In the genomic region with DNA sequence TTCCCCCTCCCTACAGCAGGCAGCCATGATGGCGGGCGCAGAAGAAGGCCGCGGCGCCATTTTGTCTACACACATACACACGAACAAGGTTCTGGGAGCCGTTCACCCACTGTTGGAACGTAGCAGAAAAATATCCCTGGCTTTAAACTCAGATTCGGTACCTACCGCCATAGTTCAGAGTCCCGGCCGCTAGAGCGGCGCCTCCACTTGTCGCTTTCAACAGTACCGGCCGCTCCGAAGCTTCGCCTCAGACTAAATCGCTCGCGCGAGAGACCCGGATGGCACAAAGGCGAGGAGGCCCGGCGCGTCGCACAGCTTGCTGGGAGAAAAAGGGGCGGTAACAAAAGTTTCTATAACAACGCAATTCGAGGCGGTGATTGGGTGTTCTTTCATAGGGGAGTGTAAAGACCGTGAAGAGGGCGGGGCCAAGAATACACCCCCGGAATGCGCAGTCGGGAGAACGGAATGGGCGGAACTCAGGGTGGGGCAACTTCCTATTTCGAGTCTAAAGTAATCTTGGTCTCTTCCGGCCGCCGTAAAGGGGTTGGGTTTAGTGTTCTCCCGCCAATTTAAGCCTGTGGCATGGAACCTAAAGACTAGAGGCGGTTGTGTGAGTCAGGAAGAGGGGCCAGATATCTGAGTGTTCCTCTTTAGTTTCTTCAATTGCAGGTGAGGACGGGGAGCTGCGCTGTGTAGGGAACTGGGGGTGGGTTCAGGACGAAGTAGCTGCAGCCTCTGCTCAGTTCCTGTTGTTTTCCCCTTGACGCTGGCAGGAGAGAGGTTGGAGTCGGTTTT, we compare ENCODE assay signal across 8 cellular contexts. TPM values are rescaled to one million over a fixed set of nuclear protein-coding genes. Genes with fewer than 3 reads are reported as not detected.
DNase-seq lines count a peak whose midpoint lies in the region; ATAC-seq, FAIRE-seq and TF ChIP-seq lines count a peak whose summit lies in the region.

A gene with protein sequence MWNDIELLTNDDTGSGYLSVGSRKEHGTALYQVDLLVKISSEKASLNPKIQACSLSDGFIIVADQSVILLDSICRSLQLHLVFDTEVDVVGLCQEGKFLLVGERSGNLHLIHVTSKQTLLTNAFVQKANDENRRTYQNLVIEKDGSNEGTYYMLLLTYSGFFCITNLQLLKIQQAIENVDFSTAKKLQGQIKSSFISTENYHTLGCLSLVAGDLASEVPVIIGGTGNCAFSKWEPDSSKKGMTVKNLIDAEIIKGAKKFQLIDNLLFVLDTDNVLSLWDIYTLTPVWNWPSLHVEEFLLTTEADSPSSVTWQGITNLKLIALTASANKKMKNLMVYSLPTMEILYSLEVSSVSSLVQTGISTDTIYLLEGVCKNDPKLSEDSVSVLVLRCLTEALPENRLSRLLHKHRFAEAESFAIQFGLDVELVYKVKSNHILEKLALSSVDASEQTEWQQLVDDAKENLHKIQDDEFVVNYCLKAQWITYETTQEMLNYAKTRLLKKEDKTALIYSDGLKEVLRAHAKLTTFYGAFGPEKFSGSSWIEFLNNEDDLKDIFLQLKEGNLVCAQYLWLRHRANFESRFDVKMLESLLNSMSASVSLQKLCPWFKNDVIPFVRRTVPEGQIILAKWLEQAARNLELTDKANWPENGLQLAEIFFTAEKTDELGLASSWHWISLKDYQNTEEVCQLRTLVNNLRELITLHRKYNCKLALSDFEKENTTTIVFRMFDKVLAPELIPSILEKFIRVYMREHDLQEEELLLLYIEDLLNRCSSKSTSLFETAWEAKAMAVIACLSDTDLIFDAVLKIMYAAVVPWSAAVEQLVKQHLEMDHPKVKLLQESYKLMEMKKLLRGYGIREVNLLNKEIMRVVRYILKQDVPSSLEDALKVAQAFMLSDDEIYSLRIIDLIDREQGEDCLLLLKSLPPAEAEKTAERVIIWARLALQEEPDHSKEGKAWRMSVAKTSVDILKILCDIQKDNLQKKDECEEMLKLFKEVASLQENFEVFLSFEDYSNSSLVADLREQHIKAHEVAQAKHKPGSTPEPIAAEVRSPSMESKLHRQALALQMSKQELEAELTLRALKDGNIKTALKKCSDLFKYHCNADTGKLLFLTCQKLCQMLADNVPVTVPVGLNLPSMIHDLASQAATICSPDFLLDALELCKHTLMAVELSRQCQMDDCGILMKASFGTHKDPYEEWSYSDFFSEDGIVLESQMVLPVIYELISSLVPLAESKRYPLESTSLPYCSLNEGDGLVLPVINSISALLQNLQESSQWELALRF (N-terminal part only) (plus strand): TSS at position 567 of the 795 bp plus-strand sequence. CDS start 2,815 bp downstream, outside the sequence.
A gene with protein sequence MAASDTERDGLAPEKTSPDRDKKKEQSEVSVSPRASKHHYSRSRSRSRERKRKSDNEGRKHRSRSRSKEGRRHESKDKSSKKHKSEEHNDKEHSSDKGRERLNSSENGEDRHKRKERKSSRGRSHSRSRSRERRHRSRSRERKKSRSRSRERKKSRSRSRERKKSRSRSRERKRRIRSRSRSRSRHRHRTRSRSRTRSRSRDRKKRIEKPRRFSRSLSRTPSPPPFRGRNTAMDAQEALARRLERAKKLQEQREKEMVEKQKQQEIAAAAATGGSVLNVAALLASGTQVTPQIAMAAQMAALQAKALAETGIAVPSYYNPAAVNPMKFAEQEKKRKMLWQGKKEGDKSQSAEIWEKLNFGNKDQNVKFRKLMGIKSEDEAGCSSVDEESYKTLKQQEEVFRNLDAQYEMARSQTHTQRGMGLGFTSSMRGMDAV (minus strand): TSS at position 254 of the 795 bp plus-strand sequence. CDS start 83 bp downstream, at position 171.

- CTCF ChIA-PET in AG04450 (lab: Charles Lee): interaction anchor here (0.6 kb wide), 1 partner anchor 18 kb away, joined by 3 read pairs; no protein-coding TSS in a partner anchor

- no peaks in the 10 kb centered on the region for H3K9me3 ChIP-seq in AG04450 (ENCODE audit: control insufficient read depth, insufficient read depth, low read length)
- H3K9me3 ChIP-seq in WERI-Rb-1 (ENCODE audit: severe bottlenecking): no peaks in the 10 kb centered on the region
- H3K9me3 ChIP-seq in small intestine (ENCODE audit: control insufficient read depth, low read depth): no peaks in the 10 kb centered on the region

- no peak for TF ChIP-seq CTCF in AG04450 (IDR thresholded peaks at IDR 0.05; ENCODE audit: low read depth, low read length)
- TF ChIP-seq CTCF in WERI-Rb-1 (IDR thresholded peaks at IDR 0.05; ENCODE audit: low read depth, low read length): no peak
- no peak for TF ChIP-seq CTCF in cardiac fibroblast (IDR thresholded peaks at IDR 0.05; ENCODE audit: low read depth, low read length)

- ATAC-seq in GM18907 (IDR thresholded peaks at IDR 0.05; ENCODE audit: unreplicated experiment) (peak; percentile 93), HG03139 (IDR thresholded peaks at IDR 0.05; ENCODE audit: unreplicated experiment) (peak; percentile 93)

- peak; percentile 99 for DNase-seq in AG04450 (ENCODE audit: low read depth, low spot score)
- peak; percentile 100 for DNase-seq in NCI-H2227 (lab: John Stamatoyannopoulos, UW; ENCODE audit: unreplicated experiment)
- DNase-seq in WERI-Rb-1: peak; percentile 99
- DNase-seq in cardiac fibroblast (ENCODE audit: low read depth in 2 of 2): peak; percentile 100
- peak; percentile 99 for DNase-seq in iPS-NIHi11 (ENCODE audit: low spot score)
- DNase-seq in small intestine: peak; percentile 100

- H3K4me3 ChIP-seq in AG04450 (ENCODE audit: low read depth, low read length) (peak within 1 kb of the TSS; percentile 89), WERI-Rb-1 (ENCODE audit: low read depth, low read length) (peak within 1 kb of the TSS; percentile 98), cardiac fibroblast (replicated peaks in 1 of 2; ENCODE audit: low read depth in 2 of 2, low read length in 2 of 2) (peak within 1 kb of the TSS; percentile 76 to 89), small intestine (ENCODE audit: low read depth in 1 of 2, low read length in 2 of 2) (peak within 1 kb of the TSS; percentile 78 to 93)

- H3K36me3 ChIP-seq in WERI-Rb-1 (peaks cover 84% of the 10 kb centered on the region), small intestine (ENCODE audit: control insufficient read depth in 2 of 2, insufficient read depth in 2 of 2, low read length in 2 of 2) (peaks cover under 1 to 3% of the 10 kb centered on the region in 2 donors)

- FAIRE-seq in small intestine (lab: Jason Lieb, UNC): no peak

- no peaks in the 10 kb centered on the region for H3K27me3 ChIP-seq in AG04450 (ENCODE audit: control insufficient read depth, insufficient read depth, low read length)
- H3K27me3 ChIP-seq in WERI-Rb-1 (ENCODE audit: insufficient read depth, low read depth, severe bottlenecking): no peaks in the 10 kb centered on the region
- H3K27me3 ChIP-seq in small intestine (ENCODE audit: control insufficient read depth in 2 of 2, insufficient read depth in 2 of 2, low read length in 2 of 2): no peaks in the 10 kb centered on the region

- WGBS in small intestine, 3 donors: 0 to 1% (median 1%) methylated on average over 51 of the region's 51 CpGs

- H3K27ac ChIP-seq in AG04450 (ENCODE audit: low read depth, low read length) (peak within 1 kb of the TSS; percentile 100), WERI-Rb-1 (peak within 1 kb of the TSS; percentile 99), small intestine (ENCODE audit: low read depth in 1 of 2, low read length in 1 of 2) (peak within 1 kb of the TSS; percentile 93 to 98)

- POLR2A ChIA-PET in AG04450 (lab: Yijun Ruan, JAX): interaction anchor here (0.6 to 1.8 kb wide), 13 partner anchors 8 to 300 kb away, joined by 3 to 22 read pairs (median 4); a partner anchor contains a TSS

- H3K4me1 ChIP-seq in small intestine (ENCODE audit: control insufficient read depth in 2 of 2, insufficient read depth in 1 of 2, low read depth in 1 of 2, low read length in 1 of 2): peaks cover 0 to 8% of the 10 kb centered on the region in 2 donors

RNA-seq across cellular contexts. Expression of the first gene that starts in this region (rescaled TPM):
- polyA plus RNA-seq in AG04450 (2011; rRNA removed): 6.1 and 10.0 TPM in 2 replicates
- 10.7 and 17.5 TPM in 2 replicates for polyA minus RNA-seq in AG04450 (2011; rRNA and poly(A)+ RNA removed)
- 10 to 100 TPM in 1 of 3 donors, 1 to 10 TPM in 2; 1.9 to 12.5 (median 5.1) TPM for polyA plus RNA-seq in small intestine

RNA-seq across cellular contexts. Expression of the second gene that starts in this region (rescaled TPM):
- 29.4 and 45.9 TPM in 2 replicates for polyA plus RNA-seq in AG04450 (2011; rRNA removed)
- polyA minus RNA-seq in AG04450 (2011; rRNA and poly(A)+ RNA removed): 13.9 and 21.1 TPM in 2 replicates
- polyA plus RNA-seq in small intestine: 10 to 100 TPM; 38.1 to 44.7 (median 40.0) TPM

Comparison
In these comparisons a context has a peak if more than half of its experiments do, and no peak if none do; other contexts are left out.
1. Peak in every context shown above with its lines: DNase-seq, ATAC-seq, H3K4me3 ChIP-seq and H3K27ac ChIP-seq.